Comparison of ENCODE assay signal across 35 cellular contexts in genomic region chr10:90337316-90337715, GRCh38.
"Had no signal": no experiment of that assay in that cellular context is flagged by ENCODE, and none has a peak within 500 bp of the region (broad histone marks: within the 10 kb centered on the region; RNA-seq: fewer than 3 reads in every experiment).

No MANE protein-coding gene starts in this region.

- H3K27ac ChIP-seq: KMS-11 had no signal

- H3K4me3 ChIP-seq: MG63 had no signal

- H3K9ac ChIP-seq: KMS-11 had no signal

- H3K9me3 ChIP-seq: MG63 had no signal

- H3K36me3 ChIP-seq: MG63 had no signal

- H3K4me2 ChIP-seq: KMS-11 had no signal

- H3K27me3 ChIP-seq: MG63 had no signal

- DNase-seq: Karpas-422, Kasumi-1, KG1, MG63, MM.1S, MV-4-11, NCI-H1048, NCI-H1092, NCI-H1092 treated with DMSO at 0.1 percent for 48 hours, NCI-H1105, NCI-H1105 treated with DMSO at 0.1 percent for 48 hours, NCI-H1417, NCI-H1436, NCI-H1436 treated with DMSO at 0.1 percent for 48 hours, NCI-H146, NCI-H1694, NCI-H1694 treated with DMSO at 0.1 percent for 48 hours, NCI-H187, NCI-H187 treated with DMSO at 0.1 percent for 48 hours, NCI-H1930, NCI-H2029, NCI-H2029 treated with DMSO at 0.1 percent for 48 hours, NCI-H2081, NCI-H2081 treated with DMSO at 0.1 percent for 48 hours, NCI-H2107, NCI-H2171, NCI-H2171 treated with DMSO at 0.1 percent for 48 hours, NCI-H2227 treated with DMSO at 0.1 percent for 48 hours, NCI-H226, NCI-H345, NCI-H446, NCI-H446 treated with DMSO at 0.1 percent for 48 hours, NCI-H510A, NCI-H510A treated with DMSO at 0.1 percent for 48 hours had no signal
